In the genomic region with DNA sequence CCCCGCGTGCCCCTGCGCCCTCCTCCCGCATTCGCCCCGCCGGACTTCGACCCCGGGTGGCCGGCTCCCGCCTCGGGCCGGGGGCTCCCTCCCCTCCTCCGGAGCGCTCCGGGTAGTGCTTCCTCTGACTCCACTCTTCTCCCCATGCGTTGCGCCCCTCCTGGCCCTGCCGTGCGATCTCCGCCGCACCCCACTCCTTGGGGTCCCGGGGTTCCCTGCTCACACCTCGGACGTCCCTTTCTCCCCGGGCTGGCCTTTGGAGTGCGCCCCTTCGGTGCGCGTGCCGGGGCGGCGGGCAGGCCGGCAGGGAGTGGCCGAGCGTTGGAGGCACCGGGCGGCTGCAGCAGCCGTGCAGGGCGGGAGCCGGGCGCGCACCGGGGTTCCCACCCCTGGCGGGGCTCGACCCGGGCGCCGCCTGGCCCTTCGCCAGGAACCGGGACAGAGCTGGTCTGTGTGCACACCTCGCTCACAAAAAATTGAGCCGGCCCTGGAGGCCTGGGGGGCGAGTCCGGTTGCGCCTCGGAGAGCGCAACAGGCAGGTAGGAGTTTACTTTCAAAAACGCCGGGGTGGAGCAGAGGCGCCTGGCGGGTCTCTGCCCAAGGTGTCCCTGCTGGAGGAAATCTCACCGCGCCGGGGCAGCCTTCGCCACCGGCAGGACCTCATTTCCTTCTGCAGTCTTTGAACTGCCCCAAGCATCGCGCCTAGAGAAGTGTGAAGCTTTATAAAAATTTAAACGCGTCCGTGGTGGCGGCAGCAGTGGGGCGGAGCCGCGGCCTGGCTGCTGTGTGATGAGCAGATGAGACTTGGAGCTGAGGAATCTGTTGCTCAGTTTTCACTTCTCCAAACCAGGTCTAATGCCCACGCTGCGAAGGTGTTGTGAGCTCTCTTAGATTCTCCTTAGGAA, we compare ENCODE assay signal across 8 cellular contexts. TPM values are rescaled to one million over a fixed set of nuclear protein-coding genes. Genes with fewer than 3 reads are reported as not detected.
DNase-seq lines count a peak whose midpoint lies in the region; ATAC-seq and TF ChIP-seq lines count a peak whose summit lies in the region.

No MANE protein-coding gene starts in this region.

- H3K4me1 ChIP-seq in IMR-90 (ENCODE audit: control insufficient read depth, insufficient read depth, low read length) = no peaks in the 10 kb centered on the region

- peak overlapping the region; percentile 41 for H4K91ac ChIP-seq in IMR-90 (ENCODE audit: insufficient read depth, low read depth, low read length)

- peaks cover 4% of the 10 kb centered on the region; the same call in 1 of the 2 replicates for H3K9me3 ChIP-seq in IMR-90 (ENCODE audit: control insufficient read depth, insufficient read depth, low read length)

- no peaks in the 10 kb centered on the region; the same call in 1 of the 2 replicates for H3K27me3 ChIP-seq in IMR-90 (ENCODE audit: control insufficient read depth, insufficient read depth, low read length)

- no peak overlapping the region for H3K23ac ChIP-seq in IMR-90 (ENCODE audit: low read depth, low read length)

- CTCF ChIA-PET in IMR-90 (lab: Yijun Ruan, JAX) = interaction anchor here (1.1 kb wide), 1 partner anchor 64 kb away, joined by 4 read pairs; no protein-coding TSS in a partner anchor

- no peak overlapping the region for H3K56ac ChIP-seq in IMR-90 (ENCODE audit: extremely low read depth, insufficient read depth, low read length)

- in situ Hi-C loops in IMR-90 (cut with MboI; ENCODE audit: low sequenced_read_pairs) = no loop called here

- H3K4me3 ChIP-seq in IMR-90 (ENCODE audit: insufficient read depth, low read depth, low read length) (peak overlapping the region; percentile 80), coronary artery (peak overlapping the region; percentile 82), lower leg skin (ENCODE audit: low read depth, poor library complexity, severe bottlenecking) (peak overlapping the region; percentile 93)

- TF ChIP-seq RAD21 in IMR-90 (IDR thresholded peaks at IDR 0.05; ENCODE audit: low read length) = peak; percentile 4; the same call in 1 of the 2 replicates

- WGBS in IMR-90 (ENCODE audit: extremely low coverage in 2 of 2, insufficient read length in 1 of 2), 2 experiments = 0% methylated on average over 29 of the region's 78 CpGs; no CpG with 5 or more reads in 1 of the 2 experiments
- 0 to 1% methylated on average over 33 to 59 of the region's 78 CpGs for WGBS in lower leg skin, 2 donors

- intact Hi-C loops in IMR-90 (cut with micrococcal nuclease) (loop anchor here (5.0 kb wide), 1 partner anchor 65 kb away; no protein-coding TSS in a partner anchor), lower leg skin (cut with DNase I; ENCODE audit: low total_unique reads) (no loop called here)

- H3K14ac ChIP-seq in IMR-90 (replicated peaks; ENCODE audit: low read depth, low read length) = peak overlapping the region; percentile 38

- H3K9ac ChIP-seq in IMR-90 (ENCODE audit: low read depth, low read length) = peak overlapping the region; percentile 77

- H2AK9ac ChIP-seq in IMR-90 (replicated peaks; ENCODE audit: low read depth, low read length, poor library complexity) = peak overlapping the region; percentile 92

- H3K9me1 ChIP-seq in IMR-90 (ENCODE audit: insufficient read depth, low read length) = peaks cover 3% of the 10 kb centered on the region

- peaks cover 19 to 25% of the 10 kb centered on the region in 2 experiments for H3K79me1 ChIP-seq in IMR-90 (ENCODE audit: low read depth in 1 of 2, low read length in 2 of 2)

- H3K4ac ChIP-seq in IMR-90 (ENCODE audit: low read depth, low read length) = peak overlapping the region; percentile 3; the same call in 1 of the 2 replicates

- peak; percentile 61 for ATAC-seq in GM21825 (IDR thresholded peaks at IDR 0.05; ENCODE audit: unreplicated experiment)
- ATAC-seq in IMR-90 (ENCODE audit: low read depth) = peak; percentile 68
- peak; percentile 83 for ATAC-seq in SK-N-SH treated with all-trans-retinoic acid at 6 μM for 48 hours
- peak; percentile 34 for ATAC-seq in stimulated activated naive CD8-positive, alpha-beta T cell treated with anti-CD3 and anti-CD28 coated beads, Interleukin-15, Interleukin-2, amounts not matched to agents 100 U/mL and 50 U/mL, for 24 hours

- peak; percentile 5; the same call in 1 of the 2 replicates for TF ChIP-seq CTCF in IMR-90 (conservative IDR thresholded peaks at IDR 0.05; ENCODE audit: low read depth, low read length)
- TF ChIP-seq CTCF in coronary artery (IDR thresholded peaks at IDR 0.05) = no peak
- TF ChIP-seq CTCF in lower leg skin (IDR thresholded peaks at IDR 0.05) = no peak

- H3K18ac ChIP-seq in IMR-90 (ENCODE audit: low read depth, low read length) = no peak overlapping the region

- DNase-seq in SIG-M5 treated with dmso at 0.1 percent for 504 hours (lab: John Stamatoyannopoulos, UW; ENCODE audit: unreplicated experiment) (peak; percentile 42), SIG-M5 (lab: John Stamatoyannopoulos, UW) (no peak), IMR-90 (peak; percentile 20), coronary artery (ENCODE audit: low spot score) (peak; percentile 72), lower leg skin (ENCODE audit: low spot score in 2 of 2) (peak in 1 of 2 donors; percentile 92)
- DNase-seq in stimulated activated naive CD8-positive, alpha-beta T cell treated with anti-CD3 and anti-CD28 coated beads, Interleukin-15, Interleukin-2, amounts not matched to agents 100 U/mL and 50 U/mL, for 24 hours = peak; percentile 34

- H3K4me2 ChIP-seq in IMR-90 (ENCODE audit: low read depth, low read length) = peak overlapping the region; percentile 95

- no peaks in the 10 kb centered on the region; the same call in 1 of the 2 replicates for H4K20me1 ChIP-seq in IMR-90 (ENCODE audit: insufficient read depth, low read length)

- no peaks in the 10 kb centered on the region for H3K36me3 ChIP-seq in IMR-90 (ENCODE audit: control insufficient read depth, insufficient read depth, low read length)

- no TSS peak for BruUV-seq in IMR-90 (replicated peaks; lab: Mats Ljungman, UMichigan)

- POLR2A ChIA-PET in IMR-90 (lab: Charles Lee; ENCODE audit: unreplicated experiment) = no interaction called here

- H2BK120ac ChIP-seq in IMR-90 (ENCODE audit: low read depth, low read length) = no peak overlapping the region

- H2AFZ ChIP-seq in IMR-90 (replicated peaks; ENCODE audit: low read length, poor library complexity) = peak overlapping the region; percentile 94

- H4K8ac ChIP-seq in IMR-90 (ENCODE audit: low read depth in 2 of 2, low read length in 2 of 2) = peak overlapping the region in 1 of 2 experiments; percentile 9; a peak in 2 of 4 replicates

- no peak overlapping the region for H2AK5ac ChIP-seq in IMR-90 (ENCODE audit: low read depth, low read length)

- H3K27ac ChIP-seq in IMR-90 (ENCODE audit: insufficient read depth, low read length) = peak overlapping the region; percentile 8; the same call in 1 of the 2 replicates
- peak overlapping the region; percentile 25 to 74 for H3K27ac ChIP-seq in coronary artery

- H4K5ac ChIP-seq in IMR-90 (ENCODE audit: low read depth, low read length) = no peak overlapping the region

- H2BK5ac ChIP-seq in IMR-90 (ENCODE audit: low read depth, low read length, poor library complexity, severe bottlenecking) = no peak overlapping the region

- no peak overlapping the region for H2BK15ac ChIP-seq in IMR-90 (ENCODE audit: low read depth, low read length)

- dilution Hi-C loops in IMR-90 (cut with HindIII; ENCODE audit: low sequenced_read_pairs, unreplicated experiment) = no loop called here

- no peak overlapping the region for H2BK20ac ChIP-seq in IMR-90 (ENCODE audit: low read depth, low read length)

- TF ChIP-seq POLR2A in IMR-90 (IDR thresholded peaks at IDR 0.05; ENCODE audit: low read depth, low read length) = no peak
- TF ChIP-seq POLR2A in lower leg skin (IDR thresholded peaks at IDR 0.05) = no peak

TF ChIP-seq in IMR-90, 13 proteins besides CTCF, POLR2A, EP300 and RAD21:
- TF ChIP-seq RCOR1 (IDR thresholded peaks at IDR 0.05; ENCODE audit: insufficient replicate concordance, low read length) = no peak
- no peak for TF ChIP-seq MAZ (IDR thresholded peaks at IDR 0.05; ENCODE audit: borderline replicate concordance, low read depth, low read length)

TF ChIP-seq in SK-N-SH treated with all-trans-retinoic acid at 6 μM for 48 hours, 23 proteins besides CTCF, POLR2A, EP300 and RAD21:
- TF ChIP-seq ESRRG (CRISPR knock-in tag; IDR thresholded peaks at IDR 0.05) = no peak
- TF ChIP-seq, protein P1, sequence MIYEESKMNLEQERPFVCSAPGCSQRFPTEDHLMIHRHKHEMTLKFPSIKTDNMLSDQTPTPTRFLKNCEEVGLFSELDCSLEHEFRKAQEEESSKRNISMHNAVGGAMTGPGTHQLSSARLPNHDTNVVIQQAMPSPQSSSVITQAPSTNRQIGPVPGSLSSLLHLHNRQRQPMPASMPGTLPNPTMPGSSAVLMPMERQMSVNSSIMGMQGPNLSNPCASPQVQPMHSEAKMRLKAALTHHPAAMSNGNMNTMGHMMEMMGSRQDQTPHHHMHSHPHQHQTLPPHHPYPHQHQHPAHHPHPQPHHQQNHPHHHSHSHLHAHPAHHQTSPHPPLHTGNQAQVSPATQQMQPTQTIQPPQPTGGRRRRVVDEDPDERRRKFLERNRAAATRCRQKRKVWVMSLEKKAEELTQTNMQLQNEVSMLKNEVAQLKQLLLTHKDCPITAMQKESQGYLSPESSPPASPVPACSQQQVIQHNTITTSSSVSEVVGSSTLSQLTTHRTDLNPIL (CRISPR knock-in tag; IDR thresholded peaks at IDR 0.05; ENCODE audit: low read depth) = no peak
- no peak for TF ChIP-seq RARB (CRISPR knock-in tag; IDR thresholded peaks at IDR 0.05)
- no peak for TF ChIP-seq CSDC2 (CRISPR knock-in tag; IDR thresholded peaks at IDR 0.05)
- peak; percentile 86; the same call in 1 of the 2 replicates for TF ChIP-seq ZFP3 (CRISPR knock-in tag; IDR thresholded peaks at IDR 0.05)
- TF ChIP-seq GLIS3 (CRISPR knock-in tag; IDR thresholded peaks at IDR 0.05) = no peak

RNA-seq across cellular contexts. Expression of a gene that starts 0.7 kb away (rescaled TPM):
- total RNA-seq in IMR-90 (2012; rRNA removed) (6.1 and 7.5 TPM in 2 replicates), lower leg skin (10 to 100 TPM in 3 of 4 donors, 1 to 10 TPM in 1; 9.5 to 22.2 (median 17.2) TPM)
- 6.7 and 7.5 TPM in 2 replicates for polyA plus RNA-seq in IMR-90 (2012; rRNA removed)
- polyA plus RNA-seq in IMR-90 (2012; cell fraction: cytosol; rRNA removed) = 3.2 and 4.9 TPM in 2 replicates
- polyA plus RNA-seq in IMR-90 (2012; cell fraction: nucleus; rRNA removed; ENCODE audit: low replicate concordance) = 2.0 and 2.8 TPM in 2 replicates
